ENCODE assay signal across 13 cellular contexts in the genomic region with DNA sequence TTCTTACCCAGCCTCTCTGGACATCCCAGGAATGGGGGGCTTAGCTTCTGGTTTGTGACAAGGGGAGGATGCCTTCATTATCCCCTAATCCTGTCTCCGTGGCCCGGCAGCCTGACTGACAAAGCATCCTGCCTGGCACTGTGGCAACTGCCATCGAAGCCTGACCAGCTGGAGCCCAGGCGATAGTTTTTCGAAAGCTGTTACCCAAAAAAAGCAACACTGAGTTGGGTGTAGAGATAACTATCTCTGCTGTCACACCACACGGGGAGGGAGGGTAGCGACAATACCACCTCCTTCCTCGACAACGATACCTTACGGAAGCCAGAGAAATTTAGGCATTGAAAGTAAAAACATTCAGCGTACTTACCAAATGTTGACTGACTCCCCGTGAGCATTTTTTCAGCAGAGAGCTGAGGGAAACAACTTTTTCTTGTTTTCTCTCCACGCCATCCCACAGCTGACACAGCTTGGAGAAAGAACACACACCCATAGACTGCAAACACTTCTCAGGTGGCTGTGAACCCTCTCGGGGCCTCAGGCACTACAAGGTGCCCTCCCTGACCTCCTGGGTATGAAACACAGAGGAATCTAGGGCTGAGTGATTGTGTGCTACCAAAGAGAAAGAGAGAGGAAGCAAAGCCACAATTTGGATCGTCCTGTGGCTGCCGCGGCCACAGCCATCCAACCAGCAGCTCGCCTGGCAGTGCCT.
DNase-seq lines count a peak whose midpoint lies in the region; ATAC-seq and TF ChIP-seq lines count a peak whose summit lies in the region.
"Had no signal": no experiment of that assay in that cellular context is flagged by ENCODE, and none has a peak within 500 bp of the region (broad histone marks: within the 10 kb centered on the region; RNA-seq: fewer than 3 reads in every experiment).

No MANE protein-coding gene starts in this region.

- WGBS in lower leg skin, 2 donors = 89 to 90% methylated on average over 18 of the region's 18 CpGs

- TF ChIP-seq CTCF in glutamatergic neuron (IDR thresholded peaks at IDR 0.05; ENCODE audit: partially characterized antibody, unreplicated experiment) (no peak), brain microvascular endothelial cell (IDR thresholded peaks at IDR 0.05; ENCODE audit: low read depth, low read length, missing control alignments) (no peak), lower leg skin (IDR thresholded peaks at IDR 0.05) (no peak)

- H3K4me3 ChIP-seq in brain microvascular endothelial cell (ENCODE audit: low read depth, low read length) (no peak overlapping the region), lower leg skin (ENCODE audit: low read depth, poor library complexity, severe bottlenecking) (no peak overlapping the region)
- H3K4me3 ChIP-seq: gastrocnemius medialis, K562 had no signal

- no peaks in the 10 kb centered on the region for H3K36me3 Mint-ChIP-seq in activated T-helper 2 cell treated with anti-CD3 and anti-CD28 coated beads, Interferon-gamma antibody, Interleukin-2, Interleukin-4, amounts not matched to agents 10 μg/mL and 5 μg/mL and 100 μg/mL, durations not matched to agents 14 hours and 24 hours and 36 hours (ENCODE audit: low read depth)
- H3K36me3 Mint-ChIP-seq in naive thymus-derived CD8-positive, alpha-beta T cell = no peaks in the 10 kb centered on the region
- no peaks in the 10 kb centered on the region for H3K36me3 Mint-ChIP-seq in glutamatergic neuron (ENCODE audit: unreplicated experiment)
- H3K36me3 Mint-ChIP-seq: type B pancreatic cell had no signal

- ATAC-seq in naive thymus-derived CD8-positive, alpha-beta T cell = peak; percentile 36 to 46
- ATAC-seq in GM19397 (IDR thresholded peaks at IDR 0.05; ENCODE audit: unreplicated experiment) = no peak
- ATAC-seq: gastrocnemius medialis, K562 had no signal

- H3K4me3 Mint-ChIP-seq in activated T-helper 2 cell treated with anti-CD3 and anti-CD28 coated beads, Interferon-gamma antibody, Interleukin-2, Interleukin-4, amounts not matched to agents 10 μg/mL and 5 μg/mL and 100 μg/mL, durations not matched to agents 14 hours and 24 hours and 36 hours (ENCODE audit: low read depth) = peak overlapping the region; percentile 35
- peak overlapping the region; percentile 75 to 91 (median 87) for H3K4me3 Mint-ChIP-seq in naive thymus-derived CD8-positive, alpha-beta T cell
- H3K4me3 Mint-ChIP-seq in glutamatergic neuron (ENCODE audit: unreplicated experiment) = no peak overlapping the region
- H3K4me3 Mint-ChIP-seq: type B pancreatic cell had no signal

- H3K27me3 Mint-ChIP-seq in activated T-helper 2 cell treated with anti-CD3 and anti-CD28 coated beads, Interferon-gamma antibody, Interleukin-2, Interleukin-4, amounts not matched to agents 10 μg/mL and 5 μg/mL and 100 μg/mL, durations not matched to agents 14 hours and 24 hours and 36 hours (ENCODE audit: low read depth) = peaks cover 52% of the 10 kb centered on the region
- H3K27me3 Mint-ChIP-seq in naive thymus-derived CD8-positive, alpha-beta T cell = no peaks in the 10 kb centered on the region
- peaks cover 4% of the 10 kb centered on the region for H3K27me3 Mint-ChIP-seq in glutamatergic neuron (ENCODE audit: unreplicated experiment)

- peak; percentile 49 for DNase-seq in stimulated activated CD4-positive, alpha-beta T cell treated with anti-CD3 and anti-CD28 coated beads, Interleukin-15, amount 100 ng/mL, for 24 hours
- no peak for DNase-seq in stimulated activated CD4-positive, alpha-beta T cell treated with anti-CD3 and anti-CD28 coated beads, Interleukin-12 subunit alpha, Interleukin-12 subunit beta, amount 100 ng/mL, for 4 hours
- peak; percentile 22 for DNase-seq in activated T-helper 2 cell treated with anti-CD3 and anti-CD28 coated beads, Interferon-gamma antibody, Interleukin-2, Interleukin-4, amounts not matched to agents 10 μg/mL and 5 μg/mL and 100 μg/mL, durations not matched to agents 14 hours and 24 hours and 36 hours (ENCODE audit: low spot score)
- peak in 9 of 10 donors; percentile 6 to 69 (median 31) for DNase-seq in naive thymus-derived CD8-positive, alpha-beta T cell
- no peak for DNase-seq in glutamatergic neuron
- no peak for DNase-seq in brain microvascular endothelial cell
- no peak for DNase-seq in lower leg skin (ENCODE audit: low spot score in 2 of 2)
- DNase-seq: gastrocnemius medialis, kidney glomerular epithelial cell, NCI-H1930 had no signal

- in situ Hi-C loops in brain microvascular endothelial cell (cut with HindIII; ENCODE audit: low pct_ligation_motif_present, low sequenced_read_pairs) = no loop called here

- intact Hi-C loops in activated T-helper 2 cell treated with anti-CD3 and anti-CD28 coated beads, Interferon-gamma antibody, Interleukin-2, Interleukin-4, amounts not matched to agents 10 μg/mL and 5 μg/mL and 100 μg/mL, durations not matched to agents 14 hours and 24 hours and 36 hours (cut with micrococcal nuclease) = loop anchor here (5.0 kb wide), 2 partner anchors 76 to 189 kb away; no protein-coding TSS in a partner anchor
- intact Hi-C loops in lower leg skin (cut with DNase I; ENCODE audit: low total_unique reads) = no loop called here

- no peaks in the 10 kb centered on the region for H3K27me3 ChIP-seq in brain microvascular endothelial cell (replicated peaks)
- H3K27me3 ChIP-seq: gastrocnemius medialis had no signal

- no peak for TF ChIP-seq POLR2A in lower leg skin (IDR thresholded peaks at IDR 0.05)

- H3K27ac ChIP-seq in brain microvascular endothelial cell = no peak overlapping the region
- H3K27ac ChIP-seq: gastrocnemius medialis had no signal

- no peaks in the 10 kb centered on the region for H3K9me3 Mint-ChIP-seq in activated T-helper 2 cell treated with anti-CD3 and anti-CD28 coated beads, Interferon-gamma antibody, Interleukin-2, Interleukin-4, amounts not matched to agents 10 μg/mL and 5 μg/mL and 100 μg/mL, durations not matched to agents 14 hours and 24 hours and 36 hours
- no peaks in the 10 kb centered on the region for H3K9me3 Mint-ChIP-seq in naive thymus-derived CD8-positive, alpha-beta T cell
- peaks cover 5% of the 10 kb centered on the region for H3K9me3 Mint-ChIP-seq in glutamatergic neuron (ENCODE audit: unreplicated experiment)

- no peak overlapping the region for H3K27ac Mint-ChIP-seq in activated T-helper 2 cell treated with anti-CD3 and anti-CD28 coated beads, Interferon-gamma antibody, Interleukin-2, Interleukin-4, amounts not matched to agents 10 μg/mL and 5 μg/mL and 100 μg/mL, durations not matched to agents 14 hours and 24 hours and 36 hours
- peak overlapping the region; percentile 91 to 96 (median 94) for H3K27ac Mint-ChIP-seq in naive thymus-derived CD8-positive, alpha-beta T cell
- H3K27ac Mint-ChIP-seq in glutamatergic neuron (ENCODE audit: unreplicated experiment) = no peak overlapping the region
- H3K27ac Mint-ChIP-seq: type B pancreatic cell had no signal

- POLR2A ChIA-PET in naive thymus-derived CD8-positive, alpha-beta T cell (lab: Charles Lee) = interaction anchor here (0.7 to 3.6 kb wide), 12 partner anchors 11 to 271 kb away, joined by 3 to 15 read pairs (median 4); no protein-coding TSS in a partner anchor

- H3K4me1 Mint-ChIP-seq in activated T-helper 2 cell treated with anti-CD3 and anti-CD28 coated beads, Interferon-gamma antibody, Interleukin-2, Interleukin-4, amounts not matched to agents 10 μg/mL and 5 μg/mL and 100 μg/mL, durations not matched to agents 14 hours and 24 hours and 36 hours (ENCODE audit: low read depth) = peaks cover 65% of the 10 kb centered on the region
- peaks cover 41 to 92% (median 86%) of the 10 kb centered on the region in 4 donors for H3K4me1 Mint-ChIP-seq in naive thymus-derived CD8-positive, alpha-beta T cell
- no peaks in the 10 kb centered on the region for H3K4me1 Mint-ChIP-seq in glutamatergic neuron (ENCODE audit: low read depth, unreplicated experiment)

- H3K36me3 ChIP-seq in brain microvascular endothelial cell (replicated peaks) = no peaks in the 10 kb centered on the region
- H3K36me3 ChIP-seq: gastrocnemius medialis had no signal

Comparison
In these comparisons a context has a peak if more than half of its experiments do, and no peak if none do; other contexts are left out.
1. DNase-seq: peak in stimulated activated CD4-positive, alpha-beta T cell treated with anti-CD3 and anti-CD28 coated beads, Interleukin-15, amount 100 ng/mL, for 24 hours (single experiment), activated T-helper 2 cell treated with anti-CD3 and anti-CD28 coated beads, Interferon-gamma antibody, Interleukin-2, Interleukin-4, amounts not matched to agents 10 μg/mL and 5 μg/mL and 100 μg/mL, durations not matched to agents 14 hours and 24 hours and 36 hours (single experiment) and naive thymus-derived CD8-positive, alpha-beta T cell (9 of 10); none in stimulated activated CD4-positive, alpha-beta T cell treated with anti-CD3 and anti-CD28 coated beads, Interleukin-12 subunit alpha, Interleukin-12 subunit beta, amount 100 ng/mL, for 4 hours (single experiment), glutamatergic neuron (single experiment), brain microvascular endothelial cell (single experiment) and lower leg skin (0 of 2).
2. H3K27ac Mint-ChIP-seq: peak in naive thymus-derived CD8-positive, alpha-beta T cell (10 of 10); none in activated T-helper 2 cell treated with anti-CD3 and anti-CD28 coated beads, Interferon-gamma antibody, Interleukin-2, Interleukin-4, amounts not matched to agents 10 μg/mL and 5 μg/mL and 100 μg/mL, durations not matched to agents 14 hours and 24 hours and 36 hours (single experiment) and glutamatergic neuron (single experiment).